Comparison of ENCODE assay signal across 1 cellular context in genomic region chr12:122643207-122643805, GRCh38.
TF ChIP-seq lines count a peak whose summit lies in the region.

No MANE protein-coding gene starts in this region.

TF ChIP-seq in GM23338, 12 proteins besides CTCF, POLR2A, EP300 and RAD21 (continued from another document):
- TF ChIP-seq ZNF462 (CRISPR knock-in tag; IDR thresholded peaks at IDR 0.05) (no peak), REST (IDR thresholded peaks at IDR 0.05; ENCODE audit: unreplicated experiment) (no peak), STAT1 (IDR thresholded peaks at IDR 0.05; ENCODE audit: unreplicated experiment) (no peak), EZH2phosphoT487 (IDR thresholded peaks at IDR 0.05; ENCODE audit: unreplicated experiment) (no peak), NANOG (IDR thresholded peaks at IDR 0.05; ENCODE audit: borderline replicate concordance) (no peak), ZNF114 (CRISPR knock-in tag; IDR thresholded peaks at IDR 0.05) (no peak), ETS1 (IDR thresholded peaks at IDR 0.05) (no peak), CREB1 (CRISPR knock-in tag; IDR thresholded peaks at IDR 0.05; ENCODE audit: low read depth) (no peak)
TF ChIP-seq in GM23338: peak in this region for 0.
